In genomic region chr5:14063117-14063516, GRCh38 we compare ENCODE assay signal across 33 cellular contexts.
DNase-seq lines count a peak whose midpoint lies in the region; FAIRE-seq and TF ChIP-seq lines count a peak whose summit lies in the region.
"Had no signal": no experiment of that assay in that cellular context is flagged by ENCODE, and none has a peak within 500 bp of the region (broad histone marks: within the 10 kb centered on the region; RNA-seq: fewer than 3 reads in every experiment).

No MANE protein-coding gene starts in this region.

- no peak for TF ChIP-seq CTCF in bronchial epithelial cell (IDR thresholded peaks at IDR 0.05; ENCODE audit: insufficient read depth, low read length, severe bottlenecking)

- DNase-seq in AG20443 (ENCODE audit: low spot score), result peak; percentile 41
- peak; percentile 37 for DNase-seq in HT1080 (ENCODE audit: low read depth)
- DNase-seq in bronchial epithelial cell (ENCODE audit: low read depth), result peak; percentile 23
- peak; percentile 18 for DNase-seq in kidney glomerular epithelial cell (lab: John Stamatoyannopoulos, UW)
- no peak for DNase-seq in activated CD8-positive, alpha-beta memory T cell treated with anti-CD3 and anti-CD28 coated beads for 24 hours
- DNase-seq in GM19238 (ENCODE audit: insufficient read length, low spot score), result no peak
- DNase-seq in ureter (ENCODE audit: low spot score), result no peak
- no peak for DNase-seq in dermis blood vessel endothelial cell
- DNase-seq: activated B cell treated with CpG ODN at 0.5 μM for 24 hours; activated CD4-positive, alpha-beta T cell treated with anti-CD3 and anti-CD28 coated beads, Interleukin-2, amount 10 ng/mL, durations not matched to agents 7 days and 5 days; activated gamma-delta T cell treated with Interleukin-2 at 50 U/mL for 16 hours; activated naive CD8-positive, alpha-beta T cell treated with anti-CD3 and anti-CD28 coated beads, Interleukin-2, amount 10 ng/mL, durations not matched to agents 7 days and 5 days; activated T-cell treated with anti-CD3 and anti-CD28 coated beads, Interleukin-2, amount 50 U/mL, for 4 hours; head of caudate nucleus; islet precursor cell; KG1; naive thymus-derived CD4-positive, alpha-beta T cell; NCI-H1417; NCI-H2029 treated with DMSO at 0.1 percent for 48 hours; NCI-H2227 treated with DMSO at 0.1 percent for 48 hours; NCI-H526 treated with DMSO at 0.1 percent for 48 hours; NK-92 treated with Interleukin-12 subunit alpha and Interleukin-12 subunit beta, amount 100 ng/mL, for 24 hours; PC-3; posterior cingulate gyrus; right cardiac atrium; stimulated activated CD4-positive, alpha-beta T cell treated with anti-CD3 and anti-CD28 coated beads, Interleukin-4, amount 100 ng/mL, for 24 hours had no signal

- FAIRE-seq in bronchial epithelial cell (lab: Jason Lieb, UNC), result no peak
- FAIRE-seq: A549, G401.6 had no signal

- no peaks in the 10 kb centered on the region for H3K27me3 ChIP-seq in bronchial epithelial cell (ENCODE audit: control insufficient read depth, insufficient read depth, low read length)
- H3K27me3 ChIP-seq: BLaER1 treated with 17β-estradiol and CSF1 and Interleukin-3, amounts not matched to agents 10 nM and 100 nM; neutrophil; tibial nerve had no signal

- H3K36me3 ChIP-seq in bronchial epithelial cell (ENCODE audit: control insufficient read depth, insufficient read depth, low read length), result no peaks in the 10 kb centered on the region
- H3K36me3 ChIP-seq: BLaER1 treated with 17β-estradiol and CSF1 and Interleukin-3, amounts not matched to agents 10 nM and 100 nM; neutrophil; tibial nerve had no signal

- no peak overlapping the region for H3K4me3 ChIP-seq in bronchial epithelial cell (ENCODE audit: low read depth, low read length)
- H3K4me3 ChIP-seq: A549; BLaER1 treated with 17β-estradiol and CSF1 and Interleukin-3, amounts not matched to agents 10 nM and 100 nM; GM23338; SK-N-MC; tibial nerve had no signal

Comparison
In these comparisons a context has a peak if more than half of its experiments do, and no peak if none do; other contexts are left out.
1. DNase-seq: peak in AG20443 (single experiment), HT1080 (single experiment), bronchial epithelial cell (single experiment) and kidney glomerular epithelial cell (single experiment); none in activated CD8-positive, alpha-beta memory T cell treated with anti-CD3 and anti-CD28 coated beads for 24 hours (single experiment), GM19238 (single experiment), ureter (single experiment) and dermis blood vessel endothelial cell (single experiment).